In the genomic region with DNA sequence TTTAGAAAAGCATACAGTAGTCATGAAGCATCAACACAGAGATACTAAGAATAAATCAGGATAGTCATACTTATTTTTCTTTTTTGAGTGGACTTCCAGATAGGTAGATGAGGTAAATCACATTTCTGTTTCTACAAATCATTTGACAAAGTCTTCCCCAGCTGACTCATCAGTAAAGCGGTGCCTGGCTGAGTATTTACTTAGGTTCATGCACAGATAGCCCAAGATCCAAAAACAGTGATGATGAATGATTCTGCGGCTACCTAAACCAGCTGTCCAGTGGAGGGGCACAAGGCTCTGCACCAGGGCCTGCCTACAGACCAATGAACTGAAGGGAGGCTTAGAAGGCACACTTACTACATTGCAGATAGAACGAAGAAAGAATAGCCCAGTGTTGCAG, we compare ENCODE assay signal across 25 cellular contexts.
"Had no signal": no experiment of that assay in that cellular context is flagged by ENCODE, and none has a peak within 500 bp of the region (broad histone marks: within the 10 kb centered on the region; RNA-seq: fewer than 3 reads in every experiment).

No MANE protein-coding gene starts in this region.

- H3K27me3 ChIP-seq: right atrium auricular region, transverse colon had no signal

- H3K9ac ChIP-seq: parathyroid adenoma had no signal

- ATAC-seq: activated naive CD8-positive, alpha-beta T cell treated with anti-CD3 and anti-CD28 coated beads, Interleukin-2, amount 50 U/mL, for 24 hours; activated T-cell treated with anti-CD3 and anti-CD28 coated beads, Interleukin-2, amount 50 U/mL, for 4 hours; activated T-helper 17 cell treated with anti-CD3 and anti-CD28 coated beads, Interleukin-2, amount 50 U/mL, for 72 hours; psoas muscle; T-helper 17 cell; WTC11 had no signal

- H3K9me3 ChIP-seq: psoas muscle, transverse colon had no signal

- H3K79me2 ChIP-seq: parathyroid adenoma had no signal

- H3K4me2 ChIP-seq: smooth muscle cell had no signal

- H3K36me3 ChIP-seq: esophagus squamous epithelium, right atrium auricular region, transverse colon had no signal

- H2AFZ ChIP-seq: parathyroid adenoma had no signal

- H3K4me1 ChIP-seq: esophagus squamous epithelium, parathyroid adenoma, psoas muscle, right atrium auricular region, transverse colon had no signal

- H3K27ac ChIP-seq: epithelial cell of prostate, esophagus squamous epithelium, parathyroid adenoma, psoas muscle, right atrium auricular region, transverse colon had no signal

- DNase-seq: activated CD4-positive, alpha-beta memory T cell treated with anti-CD3 and anti-CD28 coated beads, Interleukin-2, amount 10 ng/mL, durations not matched to agents 7 days and 5 days; activated CD4-positive, alpha-beta T cell treated with anti-CD3 and anti-CD28 coated beads for 1 hour; activated CD4-positive, alpha-beta T cell treated with anti-CD3 and anti-CD28 coated beads, Interleukin-2, amount 10 ng/mL, durations not matched to agents 7 days and 5 days; activated gamma-delta T cell treated with Interleukin-2 at 50 U/mL for 16 hours; activated naive CD8-positive, alpha-beta T cell treated with anti-CD3 and anti-CD28 coated beads, Interleukin-2, amount 50 U/mL, for 24 hours; activated T-cell treated with anti-CD3 and anti-CD28 coated beads, Interleukin-2, amount 50 U/mL, for 4 hours; dermis blood vessel endothelial cell; effector CD4-positive, alpha-beta T cell; esophagus squamous epithelium; foreskin melanocyte; naive B cell; psoas muscle; stimulated activated CD4-positive, alpha-beta T cell treated with anti-CD3 and anti-CD28 coated beads, Interleukin-1b, Interleukin-23, amount 100 ng/mL, for 48 hours; stimulated activated naive CD4-positive, alpha-beta T cell; T-helper 17 cell; T1000; transverse colon had no signal

- FAIRE-seq: colon, keratinocyte had no signal

- H3K4me3 ChIP-seq: esophagus squamous epithelium, psoas muscle, right atrium auricular region, smooth muscle cell, transverse colon had no signal
